ENCODE assay signal across 32 cellular contexts in genomic region chr18:69291755-69292154, GRCh38.
DNase-seq lines count a peak whose midpoint lies in the region; ATAC-seq, FAIRE-seq and TF ChIP-seq lines count a peak whose summit lies in the region.
"Had no signal": no experiment of that assay in that cellular context is flagged by ENCODE, and none has a peak within 500 bp of the region (broad histone marks: within the 10 kb centered on the region; RNA-seq: fewer than 3 reads in every experiment).

No MANE protein-coding gene starts in this region.

- POLR2A ChIA-PET in HepG2 (lab: Yijun Ruan, JAX) (no interaction called here), HEK293 (lab: Yijun Ruan, JAX) (no interaction called here)
- POLR2A ChIA-PET in activated CD4-positive, alpha-beta memory T cell treated with anti-CD3 and anti-CD28 coated beads for 36 hours (lab: Charles Lee), result no interaction called here

- TF ChIP-seq POLR2A in HepG2 (IDR thresholded peaks at IDR 0.05; ENCODE audit: insufficient read depth in 1 of 2, low read depth in 2 of 2, low read length in 2 of 2), result no peak
- no peak for TF ChIP-seq POLR2A in right lobe of liver (IDR thresholded peaks at IDR 0.05)

- H3K79me2 ChIP-seq in HepG2 (ENCODE audit: insufficient read depth, low read length), result no peaks in the 10 kb centered on the region

- H3K4me1 ChIP-seq in HepG2 (ENCODE audit: insufficient read depth, low read length) (no peaks in the 10 kb centered on the region), right lobe of liver (no peaks in the 10 kb centered on the region), HEK293 (ENCODE audit: control insufficient read depth, insufficient read depth, low read length) (no peaks in the 10 kb centered on the region)
- H3K4me1 ChIP-seq: A549, BE2C, BLaER1, Caco-2 had no signal

- H3K4me3 Mint-ChIP-seq in activated CD4-positive, alpha-beta memory T cell treated with anti-CD3 and anti-CD28 coated beads for 36 hours, result no peak overlapping the region
- H3K4me3 Mint-ChIP-seq: B cell; CD14-positive monocyte; CD4-positive, alpha-beta memory T cell; CD4-positive, alpha-beta T cell; CD4-positive, CD25-positive, alpha-beta regulatory T cell; CD8-positive, alpha-beta memory T cell; CD8-positive, alpha-beta T cell had no signal

- no peaks in the 10 kb centered on the region for H3K27me3 Mint-ChIP-seq in activated CD4-positive, alpha-beta memory T cell treated with anti-CD3 and anti-CD28 coated beads for 36 hours
- H3K27me3 Mint-ChIP-seq: B cell; CD4-positive, alpha-beta memory T cell; CD4-positive, CD25-positive, alpha-beta regulatory T cell had no signal

- no peak overlapping the region for H3K9ac ChIP-seq in HepG2 (ENCODE audit: insufficient read depth, low read depth, low read length)
- H3K9ac ChIP-seq: BLaER1; BLaER1 treated with 17β-estradiol and CSF1 and Interleukin-3, amounts not matched to agents 10 nM and 100 nM had no signal

- H3K4me1 Mint-ChIP-seq in activated CD4-positive, alpha-beta memory T cell treated with anti-CD3 and anti-CD28 coated beads for 36 hours (ENCODE audit: low read depth), result no peaks in the 10 kb centered on the region
- H3K4me1 Mint-ChIP-seq: B cell; CD14-positive monocyte; CD4-positive, alpha-beta memory T cell; CD4-positive, CD25-positive, alpha-beta regulatory T cell; CD8-positive, alpha-beta memory T cell had no signal

- H3K4me2 ChIP-seq in HepG2 (ENCODE audit: low read depth, low read length), result no peak overlapping the region
- H3K4me2 ChIP-seq: A549; BLaER1; BLaER1 treated with 17β-estradiol and CSF1 and Interleukin-3, amounts not matched to agents 10 nM and 100 nM had no signal

- in situ Hi-C loops in HepG2 (cut with HindIII; ENCODE audit: extremely low pct_ligation_motif_present, low pct_unique_long_range_greater_than_20kb), result no loop called here

- no peaks in the 10 kb centered on the region for H3K36me3 ChIP-seq in HepG2 (replicated peaks in 1 of 2; ENCODE audit: control insufficient read depth in 1 of 2, insufficient read depth in 2 of 2, low read length in 2 of 2)
- H3K36me3 ChIP-seq in right lobe of liver, result no peaks in the 10 kb centered on the region
- H3K36me3 ChIP-seq in HEK293 (ENCODE audit: control insufficient read depth in 2 of 2, insufficient read depth in 1 of 2, low read length in 2 of 2), result no peaks in the 10 kb centered on the region
- H3K36me3 ChIP-seq: BE2C; BLaER1; BLaER1 treated with 17β-estradiol and CSF1 and Interleukin-3, amounts not matched to agents 10 nM and 100 nM had no signal

- H2AFZ ChIP-seq in HepG2 (ENCODE audit: low read length), result no peak overlapping the region

- BruUV-seq in HepG2 (replicated peaks; lab: Mats Ljungman, UMichigan), result no TSS peak

- no peak for FAIRE-seq in HepG2 (lab: Jason Lieb, UNC)
- FAIRE-seq: A204.1, A549 had no signal

- no peaks in the 10 kb centered on the region for H3K9me3 ChIP-seq in HepG2 (ENCODE audit: low read length)
- no peaks in the 10 kb centered on the region for H3K9me3 ChIP-seq in right lobe of liver
- no peaks in the 10 kb centered on the region for H3K9me3 ChIP-seq in HEK293 (ENCODE audit: control insufficient read depth, insufficient read depth, low read depth, low read length)
- H3K9me3 ChIP-seq: A549; BE2C; BLaER1; BLaER1 treated with 17β-estradiol and CSF1 and Interleukin-3, amounts not matched to agents 10 nM and 100 nM; Caco-2 had no signal

- TF ChIP-seq RAD21 in HepG2 (CRISPR knock-in tag; IDR thresholded peaks at IDR 0.05), result no peak

- ATAC-seq in HepG2 (no peak), right lobe of liver (no peak)
- ATAC-seq: A549; CD8-positive, alpha-beta T cell had no signal

- no peak overlapping the region for H3K4me3 ChIP-seq in HepG2 (replicated peaks in 1 of 3; ENCODE audit: insufficient read depth in 1 of 3, low read depth in 2 of 3, low read length in 3 of 3)
- no peak overlapping the region for H3K4me3 ChIP-seq in right lobe of liver
- H3K4me3 ChIP-seq in HEK293 (ENCODE audit: low read depth, low read length), result no peak overlapping the region
- H3K4me3 ChIP-seq: A549; BLaER1; BLaER1 treated with 17β-estradiol and CSF1 and Interleukin-3, amounts not matched to agents 10 nM and 100 nM had no signal

- no peaks in the 10 kb centered on the region for H3K36me3 Mint-ChIP-seq in activated CD4-positive, alpha-beta memory T cell treated with anti-CD3 and anti-CD28 coated beads for 36 hours
- H3K36me3 Mint-ChIP-seq: CD14-positive monocyte; CD4-positive, alpha-beta memory T cell; CD4-positive, CD25-positive, alpha-beta regulatory T cell; CD8-positive, alpha-beta memory T cell; CD8-positive, alpha-beta T cell had no signal

- H4K20me1 ChIP-seq in HepG2 (ENCODE audit: insufficient read depth, low read length), result no peaks in the 10 kb centered on the region
- H4K20me1 ChIP-seq: BLaER1; BLaER1 treated with 17β-estradiol and CSF1 and Interleukin-3, amounts not matched to agents 10 nM and 100 nM had no signal

- TF ChIP-seq EP300 in HepG2 (IDR thresholded peaks at IDR 0.05; ENCODE audit: low read depth in 2 of 2, low read length in 2 of 2) (no peak), HepG2 (CRISPR knock-in tag; IDR thresholded peaks at IDR 0.05; ENCODE audit: borderline replicate concordance) (no peak)

- H3K9me3 Mint-ChIP-seq in activated CD4-positive, alpha-beta memory T cell treated with anti-CD3 and anti-CD28 coated beads for 36 hours, result peaks cover 2% of the 10 kb centered on the region
- H3K9me3 Mint-ChIP-seq: CD4-positive, alpha-beta T cell; CD8-positive, alpha-beta T cell had no signal

- DNase-seq in HepG2 (ENCODE audit: low spot score) (no peak), right lobe of liver (no peak)
- no peak for DNase-seq in activated CD4-positive, alpha-beta memory T cell treated with anti-CD3 and anti-CD28 coated beads for 36 hours
- DNase-seq: 8988T; ACHN; AML-193; BE2C; C1 segment of cervical spinal cord; Caco-2; Calu3; CD4-positive, alpha-beta memory T cell; CD4-positive, alpha-beta T cell; CD4-positive, CD25-positive, alpha-beta regulatory T cell; CD8-positive, alpha-beta memory T cell; CD8-positive, alpha-beta T cell; COR-L47; DMS 273 treated with DMSO at 0.1 percent for 48 hours; DMS153; DMS53; DMS79; DMS79 treated with DMSO at 0.1 percent for 48 hours; DND-41; EL had no signal

- CTCF ChIA-PET in HepG2 (lab: Yijun Ruan, JAX; ENCODE audit: low intra/inter-chr PET ratio, low total read pairs), result no interaction called here
- CTCF ChIA-PET in HEK293 (lab: Yijun Ruan, JAX), result no interaction called here
- CTCF ChIA-PET in activated CD4-positive, alpha-beta memory T cell treated with anti-CD3 and anti-CD28 coated beads for 36 hours (lab: Charles Lee), result no interaction called here

- no peak for TF ChIP-seq CTCF in HepG2 (CRISPR knock-in tag; IDR thresholded peaks at IDR 0.05)
- TF ChIP-seq CTCF in right lobe of liver (IDR thresholded peaks at IDR 0.05), result no peak
- TF ChIP-seq CTCF in HEK293 (tag by site-specific recombination; IDR thresholded peaks at IDR 0.05), result no peak

- WGBS in HepG2 (ENCODE audit: low lambda C conversion rate), result 49% methylated on average over 5 of the region's 5 CpGs
- WGBS in right lobe of liver (ENCODE audit: insufficient coverage, low coverage, low lambda C conversion rate, missing lambda C conversion rate), result 61% methylated on average over 5 of the region's 5 CpGs

- no peak overlapping the region for H3K27ac Mint-ChIP-seq in activated CD4-positive, alpha-beta memory T cell treated with anti-CD3 and anti-CD28 coated beads for 36 hours
- H3K27ac Mint-ChIP-seq: B cell; CD14-positive monocyte; CD4-positive, alpha-beta memory T cell; CD4-positive, alpha-beta T cell; CD4-positive, CD25-positive, alpha-beta regulatory T cell; CD8-positive, alpha-beta memory T cell; CD8-positive, alpha-beta T cell had no signal

- intact Hi-C loops in HepG2 (cut with micrococcal nuclease; ENCODE audit: unreplicated experiment), result no loop called here
- intact Hi-C loops in right lobe of liver (cut with DNase I), result no loop called here
- intact Hi-C loops in activated CD4-positive, alpha-beta memory T cell treated with anti-CD3 and anti-CD28 coated beads for 36 hours (cut with micrococcal nuclease), result no loop called here

- peaks cover 2 to 3% of the 10 kb centered on the region in 2 experiments; a peak in 2 of 5 replicates for H3K27me3 ChIP-seq in HepG2 (ENCODE audit: control insufficient read depth in 1 of 2, insufficient read depth in 2 of 2, low read length in 2 of 2)
- no peaks in the 10 kb centered on the region for H3K27me3 ChIP-seq in right lobe of liver
- H3K27me3 ChIP-seq: BE2C; BLaER1; BLaER1 treated with 17β-estradiol and CSF1 and Interleukin-3, amounts not matched to agents 10 nM and 100 nM had no signal

- H3K27ac ChIP-seq in HepG2 (ENCODE audit: extremely low read length, insufficient read depth, low read length), result no peak overlapping the region
- no peak overlapping the region for H3K27ac ChIP-seq in right lobe of liver
- no peak overlapping the region for H3K27ac ChIP-seq in HEK293 (ENCODE audit: extremely low read depth, low read depth, low read length)
- H3K27ac ChIP-seq: 22Rv1; A549; BLaER1; BLaER1 treated with 17β-estradiol and CSF1 and Interleukin-3, amounts not matched to agents 10 nM and 100 nM; C4-2B had no signal

TF ChIP-seq in HepG2, 621 proteins besides CTCF, POLR2A, EP300 and RAD21:
- no peak for TF ChIP-seq TBX3 (IDR thresholded peaks at IDR 0.05; ENCODE audit: borderline replicate concordance)
- TF ChIP-seq ZNF644 (CRISPR knock-in tag; IDR thresholded peaks at IDR 0.05; ENCODE audit: low read depth), result no peak
- TF ChIP-seq ATF7 (IDR thresholded peaks at IDR 0.05), result peak; percentile 91
- no peak for TF ChIP-seq ATF7 (CRISPR knock-in tag; IDR thresholded peaks at IDR 0.05)
- TF ChIP-seq CREB1 (IDR thresholded peaks at IDR 0.05), result peak; percentile 91
- no peak for TF ChIP-seq CREB1 (CRISPR knock-in tag; IDR thresholded peaks at IDR 0.05)

TF ChIP-seq in HEK293, 187 proteins besides CTCF, POLR2A, EP300 and RAD21:
- TF ChIP-seq ZNF132 (tag by site-specific recombination; IDR thresholded peaks at IDR 0.05; ENCODE audit: borderline replicate concordance), result no peak
- TF ChIP-seq, protein P1, sequence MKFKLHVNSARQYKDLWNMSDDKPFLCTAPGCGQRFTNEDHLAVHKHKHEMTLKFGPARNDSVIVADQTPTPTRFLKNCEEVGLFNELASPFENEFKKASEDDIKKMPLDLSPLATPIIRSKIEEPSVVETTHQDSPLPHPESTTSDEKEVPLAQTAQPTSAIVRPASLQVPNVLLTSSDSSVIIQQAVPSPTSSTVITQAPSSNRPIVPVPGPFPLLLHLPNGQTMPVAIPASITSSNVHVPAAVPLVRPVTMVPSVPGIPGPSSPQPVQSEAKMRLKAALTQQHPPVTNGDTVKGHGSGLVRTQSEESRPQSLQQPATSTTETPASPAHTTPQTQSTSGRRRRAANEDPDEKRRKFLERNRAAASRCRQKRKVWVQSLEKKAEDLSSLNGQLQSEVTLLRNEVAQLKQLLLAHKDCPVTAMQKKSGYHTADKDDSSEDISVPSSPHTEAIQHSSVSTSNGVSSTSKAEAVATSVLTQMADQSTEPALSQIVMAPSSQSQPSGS (tag by site-specific recombination; IDR thresholded peaks at IDR 0.05; ENCODE audit: low read depth), result 0 out of 2 replicates have a peak, but pooled peaks have one; percentile 37
